In genomic region chr5:53109436-53110127, GRCh38 we compare ENCODE assay signal across 8 cellular contexts. TPM values are rescaled to one million over a fixed set of nuclear protein-coding genes. Genes with fewer than 3 reads are reported as not detected.
DNase-seq lines count a peak whose midpoint lies in the region; ATAC-seq and TF ChIP-seq lines count a peak whose summit lies in the region.

MOCS2 (minus strand) TSS chr5:53109757; CDS start chr5:53107174, 2,583 bp downstream.

- no peaks in the 10 kb centered on the region for H3K36me3 ChIP-seq in ectodermal cell (ENCODE audit: control insufficient read depth, insufficient read depth, low read length)
- H3K36me3 ChIP-seq in lower lobe of right lung: peaks cover 5% of the 10 kb centered on the region

- H3K9me3 ChIP-seq in ectodermal cell (ENCODE audit: control insufficient read depth, low read length) (no peaks in the 10 kb centered on the region), lower lobe of right lung (no peaks in the 10 kb centered on the region)

- intact Hi-C loops in lower lobe of right lung (cut with DNase I): no loop called here

- peak within 1 kb of the TSS; percentile 76 for H3K4me3 ChIP-seq in ectodermal cell (ENCODE audit: insufficient read depth, low read depth, low read length)
- peak within 1 kb of the TSS; percentile 73 for H3K4me3 ChIP-seq in lower lobe of right lung

- H3K27me3 ChIP-seq in ectodermal cell (ENCODE audit: control insufficient read depth, insufficient read depth, low read length, poor library complexity, severe bottlenecking) (peaks cover 9% of the 10 kb centered on the region), lower lobe of right lung (ENCODE audit: low read depth) (no peaks in the 10 kb centered on the region)

- WGBS in ectodermal cell, 2 experiments: 1% methylated on average over 55 of the region's 55 CpGs

- TF ChIP-seq CTCF in GM20000 (IDR thresholded peaks at IDR 0.05; ENCODE audit: extremely low read depth, missing control alignments) (no peak), lower lobe of right lung (IDR thresholded peaks at IDR 0.05) (no peak)

- H3K27ac ChIP-seq in ectodermal cell (ENCODE audit: insufficient read depth, low read depth, low read length, poor library complexity, severe bottlenecking) (no peak within 1 kb of the TSS), lower lobe of right lung (peak within 1 kb of the TSS; percentile 76)

- ATAC-seq in lower lobe of right lung: peak; percentile 100

- H3K4me1 ChIP-seq in ectodermal cell (ENCODE audit: control insufficient read depth, insufficient read depth, low read length) (peaks cover 5% of the 10 kb centered on the region), lower lobe of right lung (peaks cover 16% of the 10 kb centered on the region)

- peak; percentile 93 for DNase-seq in CMK (ENCODE audit: low read depth)
- DNase-seq in GM20000 (ENCODE audit: low spot score): peak; percentile 95
- peak; percentile 54 for DNase-seq in HS-5 (ENCODE audit: low read depth)
- peak; percentile 53 for DNase-seq in NK-92 (lab: John Stamatoyannopoulos, UW; ENCODE audit: unreplicated experiment)
- DNase-seq in activated CD8-positive, alpha-beta memory T cell treated with anti-CD3 and anti-CD28 coated beads for 1 hour (ENCODE audit: extremely low read depth in 1 of 2, low read depth in 1 of 2): peak; percentile 80 to 88
- peak; percentile 94 for DNase-seq in lower lobe of right lung
- peak; percentile 76 to 84 (median 79) for DNase-seq in stimulated activated CD4-positive, alpha-beta T cell treated with anti-CD3 and anti-CD28 coated beads, TNF-alpha, amount 100 ng/mL, for 1 hour (ENCODE audit: low read depth in 3 of 3, low spot score in 1 of 3)

RNA-seq across cellular contexts. Expression of gene MOCS2, which starts in this region (rescaled TPM):
- 40.1 TPM for polyA plus RNA-seq in ectodermal cell (2013, experiment 1 of 4)
- 35.6 TPM for polyA plus RNA-seq in ectodermal cell (2013, experiment 2 of 4)
- polyA plus RNA-seq in ectodermal cell (2013, experiment 3 of 4): 26.4 TPM
- polyA plus RNA-seq in ectodermal cell (2013, experiment 4 of 4): 30.8 TPM
- 28.8 TPM for total RNA-seq in lower lobe of right lung
